Comparison of ENCODE assay signal across 8 cellular contexts in genomic region chr7:101243786-101244384, GRCh38. TPM values are rescaled to one million over a fixed set of nuclear protein-coding genes. Genes with fewer than 3 reads are reported as not detected.
DNase-seq lines count a peak whose midpoint lies in the region; ATAC-seq, FAIRE-seq and TF ChIP-seq lines count a peak whose summit lies in the region.

No MANE protein-coding gene starts in this region.

- no peak for TF ChIP-seq POLR2A in breast epithelium (IDR thresholded peaks at IDR 0.05)
- 0 out of 4 replicates have a peak, but pooled peaks of 1 of the 2 experiments have one; percentile 4 for TF ChIP-seq POLR2A in HepG2 (IDR thresholded peaks at IDR 0.05; ENCODE audit: insufficient read depth in 1 of 2, low read depth in 2 of 2, low read length in 2 of 2)
- TF ChIP-seq POLR2A in testis (IDR thresholded peaks at IDR 0.05) = no peak

- intact Hi-C loops in breast epithelium (cut with DNase I; ENCODE audit: low total_unique reads) = no loop called here
- intact Hi-C loops in HepG2 (cut with micrococcal nuclease; ENCODE audit: unreplicated experiment) = loop anchor here (1.0 to 2.0 kb wide), 2 partner anchors 26 to 101 kb away; partner anchors contain the start of gene ZNHIT1
- intact Hi-C loops in testis (cut with DNase I; ENCODE audit: low total_unique reads) = no loop called here

- H3K36me3 ChIP-seq in Loucy (ENCODE audit: insufficient read depth, low read length) = no peaks in the 10 kb centered on the region
- H3K36me3 ChIP-seq in breast epithelium = no peaks in the 10 kb centered on the region
- peaks cover 8 to 19% of the 10 kb centered on the region in 2 experiments; a peak in 4 of 5 replicates for H3K36me3 ChIP-seq in HepG2 (replicated peaks in 1 of 2; ENCODE audit: control insufficient read depth in 1 of 2, insufficient read depth in 2 of 2, low read length in 2 of 2)
- no peaks in the 10 kb centered on the region for H3K36me3 ChIP-seq in testis (ENCODE audit: low read depth, missing control alignments)

- DNase-seq in GM03348 (ENCODE audit: low spot score) (peak; percentile 94), breast epithelium (ENCODE audit: low spot score in 2 of 2) (no peak), HepG2 (ENCODE audit: low spot score) (no peak), testis (no peak), inferior parietal cortex (ENCODE audit: extremely low spot score) (no peak)

- TF ChIP-seq RAD21 in HepG2 (CRISPR knock-in tag; IDR thresholded peaks at IDR 0.05) = no peak

- H2AFZ ChIP-seq in Loucy (ENCODE audit: low read length) (no peak overlapping the region), HepG2 (ENCODE audit: low read length) (no peak overlapping the region)

- BruUV-seq in HepG2 (replicated peaks; lab: Mats Ljungman, UMichigan) = no TSS peak

- H3K4me3 ChIP-seq in Loucy (ENCODE audit: low read length, poor library complexity, severe bottlenecking) (peak overlapping the region; percentile 100), breast epithelium (peak overlapping the region; percentile 72 to 84 (median 73)), HepG2 (replicated peaks in 1 of 3; ENCODE audit: insufficient read depth in 1 of 3, low read depth in 2 of 3, low read length in 3 of 3) (peak overlapping the region; percentile 79 to 90 (median 82); a peak in 5 of 6 replicates), testis (peak overlapping the region; percentile 67 to 85)

- peaks cover 54% of the 10 kb centered on the region for H3K79me2 ChIP-seq in Loucy (ENCODE audit: insufficient read depth, low read length)
- H3K79me2 ChIP-seq in HepG2 (ENCODE audit: insufficient read depth, low read length) = peaks cover 21% of the 10 kb centered on the region

- in situ Hi-C loops in HepG2 (cut with HindIII; ENCODE audit: extremely low pct_ligation_motif_present, low pct_unique_long_range_greater_than_20kb) = no loop called here

- H4K20me1 ChIP-seq in Loucy (ENCODE audit: insufficient read depth, low read length, poor library complexity, severe bottlenecking) = peaks cover 22% of the 10 kb centered on the region
- H4K20me1 ChIP-seq in HepG2 (ENCODE audit: insufficient read depth, low read length) = no peaks in the 10 kb centered on the region

- no peak for TF ChIP-seq EP300 in HepG2 (IDR thresholded peaks at IDR 0.05; ENCODE audit: low read depth in 2 of 2, low read length in 2 of 2)
- TF ChIP-seq EP300 in HepG2 (CRISPR knock-in tag; IDR thresholded peaks at IDR 0.05; ENCODE audit: borderline replicate concordance) = no peak

- CTCF ChIA-PET in HepG2 (lab: Yijun Ruan, JAX; ENCODE audit: low intra/inter-chr PET ratio, low total read pairs) = interaction anchor here (0.8 to 2.3 kb wide), 4 partner anchors 9 to 100 kb away, joined by 3 to 11 read pairs (median 4); partner anchors contain the start of gene PLOD3

- no peaks in the 10 kb centered on the region for H3K9me3 ChIP-seq in Loucy (ENCODE audit: insufficient read depth, low read depth, low read length)
- no peaks in the 10 kb centered on the region for H3K9me3 ChIP-seq in breast epithelium
- no peaks in the 10 kb centered on the region for H3K9me3 ChIP-seq in HepG2 (ENCODE audit: low read length)
- no peaks in the 10 kb centered on the region for H3K9me3 ChIP-seq in testis

- FAIRE-seq in HepG2 (lab: Jason Lieb, UNC) = no peak

- peaks cover 7% of the 10 kb centered on the region for H3K4me1 ChIP-seq in Loucy (ENCODE audit: insufficient read depth, low read length, poor library complexity, severe bottlenecking)
- peaks cover 0 to 8% of the 10 kb centered on the region in 2 donors for H3K4me1 ChIP-seq in breast epithelium
- H3K4me1 ChIP-seq in HepG2 (ENCODE audit: insufficient read depth, low read length) = peaks cover 32% of the 10 kb centered on the region
- peaks cover 26% of the 10 kb centered on the region for H3K4me1 ChIP-seq in testis

- ATAC-seq in HepG2 = peak; percentile 5
- ATAC-seq in HG02759 (IDR thresholded peaks at IDR 0.05; ENCODE audit: unreplicated experiment) = no peak
- ATAC-seq in HG03571 (IDR thresholded peaks at IDR 0.05; ENCODE audit: unreplicated experiment) = no peak

- no peaks in the 10 kb centered on the region for H3F3A ChIP-seq in Loucy (ENCODE audit: low read depth)

- WGBS in HepG2 (ENCODE audit: low lambda C conversion rate) = 21% methylated on average over 17 of the region's 27 CpGs
- 6 to 9% methylated on average over 16 to 27 of the region's 27 CpGs for WGBS in testis, 2 donors

- H3K27ac ChIP-seq in breast epithelium = peak overlapping the region; percentile 94 to 98
- peak overlapping the region; percentile 76 for H3K27ac ChIP-seq in HepG2 (ENCODE audit: extremely low read length, insufficient read depth, low read length)
- H3K27ac ChIP-seq in testis = peak overlapping the region; percentile 96 to 98

- H3K4me2 ChIP-seq in Loucy (ENCODE audit: low read depth, low read length, poor library complexity, severe bottlenecking) (peak overlapping the region; percentile 94), HepG2 (ENCODE audit: low read depth, low read length) (peak overlapping the region; percentile 90)

- peak overlapping the region; percentile 92 for H3K9ac ChIP-seq in Loucy (ENCODE audit: low read depth, low read length, poor library complexity, severe bottlenecking)
- H3K9ac ChIP-seq in HepG2 (ENCODE audit: insufficient read depth, low read depth, low read length) = peak overlapping the region; percentile 83

- no peaks in the 10 kb centered on the region for H3K9me2 ChIP-seq in Loucy (replicated peaks; ENCODE audit: low read depth, low read length)

- H3K27me3 ChIP-seq in Loucy (ENCODE audit: insufficient read depth, low read length, poor library complexity, severe bottlenecking) (no peaks in the 10 kb centered on the region), breast epithelium (no peaks in the 10 kb centered on the region), HepG2 (ENCODE audit: control insufficient read depth in 1 of 2, insufficient read depth in 2 of 2, low read length in 2 of 2) (no peaks in the 10 kb centered on the region), testis (no peaks in the 10 kb centered on the region)

- POLR2A ChIA-PET in HepG2 (lab: Yijun Ruan, JAX) = interaction anchor here (0.7 to 3.7 kb wide), 14 partner anchors 8 to 369 kb away, joined by 3 to 71 read pairs (median 4); partner anchors contain the start of genes MOGAT3, PLOD3, SRRT and UFSP1

- TF ChIP-seq CTCF in Loucy (conservative IDR thresholded peaks at IDR 0.05; ENCODE audit: low read length) = no peak; the same call in 1 of the 2 replicates
- peak in 1 of 3 donors; percentile 94 for TF ChIP-seq CTCF in breast epithelium (IDR thresholded peaks at IDR 0.05)
- TF ChIP-seq CTCF in HepG2 (CRISPR knock-in tag; IDR thresholded peaks at IDR 0.05) = no peak
- TF ChIP-seq CTCF in testis (IDR thresholded peaks at IDR 0.05) = peak in 2 of 3 experiments; percentile 90 to 91

RNA-seq across cellular contexts. Expression of gene FIS1, which starts 1.0 kb away (rescaled TPM):
- total RNA-seq in breast epithelium = 100 to 1,000 TPM; 252 to 432 (median 278) TPM
- total RNA-seq in HepG2 (2016; rRNA removed; fragmentation: Illumina TruSeq; extraction: Trizol) = 97.5 and 122 TPM in 2 replicates
- total RNA-seq in HepG2 (2016; cell fraction: cytosol; rRNA removed; fragmentation: Illumina TruSeq; extraction: Trizol; ENCODE audit: low read depth) = 100 and 125 TPM in 2 replicates
- 102 and 131 TPM in 2 replicates for total RNA-seq in HepG2 (2016; cell fraction: insoluble cytoplasmic fraction; rRNA removed; fragmentation: Illumina TruSeq; extraction: Trizol)
- total RNA-seq in HepG2 (2016; cell fraction: membrane; rRNA removed; fragmentation: Illumina TruSeq; extraction: Trizol) = 121 and 149 TPM in 2 replicates
- total RNA-seq in HepG2 (2016; cell fraction: nucleus; rRNA removed; fragmentation: Illumina TruSeq; extraction: Trizol) = 45.4 and 52.1 TPM in 2 replicates
- polyA plus RNA-seq in HepG2 (2011; rRNA removed) = 97.5 and 101 TPM in 2 replicates
- polyA plus RNA-seq in HepG2 (2011; cell fraction: cytosol; rRNA removed) = 160 and 210 TPM in 2 replicates
- polyA plus RNA-seq in HepG2 (2011; cell fraction: nucleus; rRNA removed) = 129 and 133 TPM in 2 replicates
- 51.7 and 63.6 TPM in 2 replicates for polyA plus RNA-seq in HepG2 (2012)
- polyA plus RNA-seq in HepG2 (2016; cell fraction: cytosol; fragmentation: Illumina TruSeq; extraction: Trizol; ENCODE audit: low read depth) = 123 and 156 TPM in 2 replicates
- polyA plus RNA-seq in HepG2 (2016; cell fraction: insoluble cytoplasmic fraction; fragmentation: Illumina TruSeq; extraction: Trizol; ENCODE audit: low read depth) = 123 and 128 TPM in 2 replicates
- 120 and 131 TPM in 2 replicates for polyA plus RNA-seq in HepG2 (2016; cell fraction: membrane; fragmentation: Illumina TruSeq; extraction: Trizol; ENCODE audit: low read depth)
- 87.9 and 91.1 TPM in 2 replicates for polyA plus RNA-seq in HepG2 (2016; cell fraction: nucleus; fragmentation: Illumina TruSeq; extraction: Trizol; ENCODE audit: insufficient read depth, low read depth)
- 39.1 and 61.0 TPM in 2 replicates for polyA minus RNA-seq in HepG2 (2011; rRNA and poly(A)+ RNA removed; ENCODE audit: low replicate concordance)
- 19.9 and 20.4 TPM in 2 replicates for polyA minus RNA-seq in HepG2 (2011; cell fraction: cytosol; rRNA and poly(A)+ RNA removed)
- polyA minus RNA-seq in HepG2 (2011; cell fraction: nucleus; rRNA and poly(A)+ RNA removed) = 35.4 and 38.3 TPM in 2 replicates
- 100 to 1,000 TPM; 228 to 273 TPM for total RNA-seq in testis
- 233 TPM for polyA plus RNA-seq in testis (ENCODE audit: insufficient read depth, low read depth, low replicate concordance)

RNA-seq across cellular contexts. Expression of gene CLDN15, which starts 6.3 kb away (rescaled TPM):
- 10 to 100 TPM; 14.4 to 44.6 (median 17.1) TPM for total RNA-seq in breast epithelium
- total RNA-seq in HepG2 (2016; rRNA removed; fragmentation: Illumina TruSeq; extraction: Trizol) = 2.2 and 7.1 TPM in 2 replicates
- 1.6 and 1.9 TPM in 2 replicates for total RNA-seq in HepG2 (2016; cell fraction: cytosol; rRNA removed; fragmentation: Illumina TruSeq; extraction: Trizol; ENCODE audit: low read depth)
- 1.7 and 7.0 TPM in 2 replicates for total RNA-seq in HepG2 (2016; cell fraction: insoluble cytoplasmic fraction; rRNA removed; fragmentation: Illumina TruSeq; extraction: Trizol)
- total RNA-seq in HepG2 (2016; cell fraction: membrane; rRNA removed; fragmentation: Illumina TruSeq; extraction: Trizol) = 2.3 and 3.3 TPM in 2 replicates
- total RNA-seq in HepG2 (2016; cell fraction: nucleus; rRNA removed; fragmentation: Illumina TruSeq; extraction: Trizol) = 8.2 and 12.3 TPM in 2 replicates
- 17.8 and 20.6 TPM in 2 replicates for polyA plus RNA-seq in HepG2 (2011; rRNA removed)
- polyA plus RNA-seq in HepG2 (2011; cell fraction: cytosol; rRNA removed) = 5.9 and 8.1 TPM in 2 replicates
- polyA plus RNA-seq in HepG2 (2011; cell fraction: nucleus; rRNA removed) = 79.5 and 89.0 TPM in 2 replicates
- polyA plus RNA-seq in HepG2 (2012) = 7.2 and 11.3 TPM in 2 replicates
- 1.8 and 1.9 TPM in 2 replicates for polyA plus RNA-seq in HepG2 (2016; cell fraction: cytosol; fragmentation: Illumina TruSeq; extraction: Trizol; ENCODE audit: low read depth)
- 2.5 and 3.3 TPM in 2 replicates for polyA plus RNA-seq in HepG2 (2016; cell fraction: insoluble cytoplasmic fraction; fragmentation: Illumina TruSeq; extraction: Trizol; ENCODE audit: low read depth)
- polyA plus RNA-seq in HepG2 (2016; cell fraction: membrane; fragmentation: Illumina TruSeq; extraction: Trizol; ENCODE audit: low read depth) = 2.7 and 4.4 TPM in 2 replicates
- 36.5 and 40.0 TPM in 2 replicates for polyA plus RNA-seq in HepG2 (2016; cell fraction: nucleus; fragmentation: Illumina TruSeq; extraction: Trizol; ENCODE audit: insufficient read depth, low read depth)
- polyA minus RNA-seq in HepG2 (2011; rRNA and poly(A)+ RNA removed; ENCODE audit: low replicate concordance) = 15.5 and 16.2 TPM in 2 replicates
- polyA minus RNA-seq in HepG2 (2011; cell fraction: cytosol; rRNA and poly(A)+ RNA removed) = 2.0 and 3.3 TPM in 2 replicates
- 18.2 TPM in 2 replicates for polyA minus RNA-seq in HepG2 (2011; cell fraction: nucleus; rRNA and poly(A)+ RNA removed)
- total RNA-seq in testis = 10 to 100 TPM; 13.6 to 20.2 TPM
- polyA plus RNA-seq in testis (ENCODE audit: insufficient read depth, low read depth, low replicate concordance) = 12.1 TPM

RNA-seq across cellular contexts. Expression of gene ZNHIT1, which starts 25.9 kb away (rescaled TPM):
- 100 to 1,000 TPM in 1 of 3 donors, 10 to 100 TPM in 2; 80.2 to 107 (median 91.4) TPM for total RNA-seq in breast epithelium
- 64.5 and 66.5 TPM in 2 replicates for total RNA-seq in HepG2 (2016; rRNA removed; fragmentation: Illumina TruSeq; extraction: Trizol)
- 64.0 and 69.5 TPM in 2 replicates for total RNA-seq in HepG2 (2016; cell fraction: cytosol; rRNA removed; fragmentation: Illumina TruSeq; extraction: Trizol; ENCODE audit: low read depth)
- 68.4 and 76.1 TPM in 2 replicates for total RNA-seq in HepG2 (2016; cell fraction: insoluble cytoplasmic fraction; rRNA removed; fragmentation: Illumina TruSeq; extraction: Trizol)
- total RNA-seq in HepG2 (2016; cell fraction: membrane; rRNA removed; fragmentation: Illumina TruSeq; extraction: Trizol) = 53.8 and 60.2 TPM in 2 replicates
- 26.8 and 31.3 TPM in 2 replicates for total RNA-seq in HepG2 (2016; cell fraction: nucleus; rRNA removed; fragmentation: Illumina TruSeq; extraction: Trizol)
- 32.5 and 36.8 TPM in 2 replicates for polyA plus RNA-seq in HepG2 (2011; rRNA removed)
- 42.7 and 52.4 TPM in 2 replicates for polyA plus RNA-seq in HepG2 (2011; cell fraction: cytosol; rRNA removed)
- 23.5 and 25.9 TPM in 2 replicates for polyA plus RNA-seq in HepG2 (2011; cell fraction: nucleus; rRNA removed)
- 41.6 and 44.7 TPM in 2 replicates for polyA plus RNA-seq in HepG2 (2012)
- polyA plus RNA-seq in HepG2 (2016; cell fraction: cytosol; fragmentation: Illumina TruSeq; extraction: Trizol; ENCODE audit: low read depth) = 71.9 and 73.7 TPM in 2 replicates
- polyA plus RNA-seq in HepG2 (2016; cell fraction: insoluble cytoplasmic fraction; fragmentation: Illumina TruSeq; extraction: Trizol; ENCODE audit: low read depth) = 68.8 and 69.1 TPM in 2 replicates
- polyA plus RNA-seq in HepG2 (2016; cell fraction: membrane; fragmentation: Illumina TruSeq; extraction: Trizol; ENCODE audit: low read depth) = 47.5 and 51.9 TPM in 2 replicates
- 57.2 and 62.8 TPM in 2 replicates for polyA plus RNA-seq in HepG2 (2016; cell fraction: nucleus; fragmentation: Illumina TruSeq; extraction: Trizol; ENCODE audit: insufficient read depth, low read depth)
- 23.4 and 35.9 TPM in 2 replicates for polyA minus RNA-seq in HepG2 (2011; rRNA and poly(A)+ RNA removed; ENCODE audit: low replicate concordance)
- 21.7 and 22.1 TPM in 2 replicates for polyA minus RNA-seq in HepG2 (2011; cell fraction: cytosol; rRNA and poly(A)+ RNA removed)
- polyA minus RNA-seq in HepG2 (2011; cell fraction: nucleus; rRNA and poly(A)+ RNA removed) = 5.4 and 6.3 TPM in 2 replicates
- total RNA-seq in testis = 10 to 100 TPM; 57.8 to 58.4 TPM
- polyA plus RNA-seq in testis (ENCODE audit: insufficient read depth, low read depth, low replicate concordance) = 48.3 TPM

RNA-seq across cellular contexts. Expression of gene PLOD3, which starts 26.5 kb away (rescaled TPM):
- 10 to 100 TPM; 23.9 to 46.2 (median 43.2) TPM for total RNA-seq in breast epithelium
- total RNA-seq in HepG2 (2016; rRNA removed; fragmentation: Illumina TruSeq; extraction: Trizol) = 22.2 and 67.4 TPM in 2 replicates
- total RNA-seq in HepG2 (2016; cell fraction: cytosol; rRNA removed; fragmentation: Illumina TruSeq; extraction: Trizol; ENCODE audit: low read depth) = 23.9 and 25.4 TPM in 2 replicates
- 20.2 and 72.6 TPM in 2 replicates for total RNA-seq in HepG2 (2016; cell fraction: insoluble cytoplasmic fraction; rRNA removed; fragmentation: Illumina TruSeq; extraction: Trizol)
- total RNA-seq in HepG2 (2016; cell fraction: membrane; rRNA removed; fragmentation: Illumina TruSeq; extraction: Trizol) = 24.4 and 25.4 TPM in 2 replicates
- 63.9 and 86.6 TPM in 2 replicates for total RNA-seq in HepG2 (2016; cell fraction: nucleus; rRNA removed; fragmentation: Illumina TruSeq; extraction: Trizol)
- polyA plus RNA-seq in HepG2 (2011; rRNA removed) = 65.8 and 69.0 TPM in 2 replicates
- polyA plus RNA-seq in HepG2 (2011; cell fraction: cytosol; rRNA removed) = 46.3 and 69.3 TPM in 2 replicates
- 162 and 195 TPM in 2 replicates for polyA plus RNA-seq in HepG2 (2011; cell fraction: nucleus; rRNA removed)
- polyA plus RNA-seq in HepG2 (2012) = 53.0 and 94.8 TPM in 2 replicates
- polyA plus RNA-seq in HepG2 (2016; cell fraction: cytosol; fragmentation: Illumina TruSeq; extraction: Trizol; ENCODE audit: low read depth) = 12.2 and 13.8 TPM in 2 replicates
- polyA plus RNA-seq in HepG2 (2016; cell fraction: insoluble cytoplasmic fraction; fragmentation: Illumina TruSeq; extraction: Trizol; ENCODE audit: low read depth) = 27.9 and 38.5 TPM in 2 replicates
- 21.2 and 23.4 TPM in 2 replicates for polyA plus RNA-seq in HepG2 (2016; cell fraction: membrane; fragmentation: Illumina TruSeq; extraction: Trizol; ENCODE audit: low read depth)
- 217 and 227 TPM in 2 replicates for polyA plus RNA-seq in HepG2 (2016; cell fraction: nucleus; fragmentation: Illumina TruSeq; extraction: Trizol; ENCODE audit: insufficient read depth, low read depth)
- polyA minus RNA-seq in HepG2 (2011; rRNA and poly(A)+ RNA removed; ENCODE audit: low replicate concordance) = 44.4 and 96.8 TPM in 2 replicates
- polyA minus RNA-seq in HepG2 (2011; cell fraction: cytosol; rRNA and poly(A)+ RNA removed) = 55.0 and 69.8 TPM in 2 replicates
- polyA minus RNA-seq in HepG2 (2011; cell fraction: nucleus; rRNA and poly(A)+ RNA removed) = 37.7 and 50.2 TPM in 2 replicates
- total RNA-seq in testis = 10 to 100 TPM; 36.3 to 45.6 TPM
- polyA plus RNA-seq in testis (ENCODE audit: insufficient read depth, low read depth, low replicate concordance) = 32.1 TPM

RNA-seq across cellular contexts. Expression of gene MOGAT3, which starts 43.0 kb away (rescaled TPM):
- total RNA-seq in breast epithelium = 1 to 10 TPM in 1 of 3 donors, not detected in 2; 2.6 TPM
- 5.5 and 22.5 TPM in 2 replicates for total RNA-seq in HepG2 (2016; rRNA removed; fragmentation: Illumina TruSeq; extraction: Trizol)
- 4.9 TPM in 2 replicates for total RNA-seq in HepG2 (2016; cell fraction: cytosol; rRNA removed; fragmentation: Illumina TruSeq; extraction: Trizol; ENCODE audit: low read depth)
- total RNA-seq in HepG2 (2016; cell fraction: insoluble cytoplasmic fraction; rRNA removed; fragmentation: Illumina TruSeq; extraction: Trizol) = 5.7 and 22.7 TPM in 2 replicates
- 4.8 and 5.0 TPM in 2 replicates for total RNA-seq in HepG2 (2016; cell fraction: membrane; rRNA removed; fragmentation: Illumina TruSeq; extraction: Trizol)
- 38.2 and 46.4 TPM in 2 replicates for total RNA-seq in HepG2 (2016; cell fraction: nucleus; rRNA removed; fragmentation: Illumina TruSeq; extraction: Trizol)
- polyA plus RNA-seq in HepG2 (2011; rRNA removed) = 30.5 and 39.2 TPM in 2 replicates
- 16.6 and 17.2 TPM in 2 replicates for polyA plus RNA-seq in HepG2 (2011; cell fraction: cytosol; rRNA removed)
- polyA plus RNA-seq in HepG2 (2011; cell fraction: nucleus; rRNA removed) = 82.9 and 84.5 TPM in 2 replicates
- polyA plus RNA-seq in HepG2 (2012) = 17.1 and 24.2 TPM in 2 replicates
- 1.8 and 2.5 TPM in 2 replicates for polyA plus RNA-seq in HepG2 (2016; cell fraction: cytosol; fragmentation: Illumina TruSeq; extraction: Trizol; ENCODE audit: low read depth)
- 5.6 and 6.9 TPM in 2 replicates for polyA plus RNA-seq in HepG2 (2016; cell fraction: insoluble cytoplasmic fraction; fragmentation: Illumina TruSeq; extraction: Trizol; ENCODE audit: low read depth)
- 2.9 and 3.0 TPM in 2 replicates for polyA plus RNA-seq in HepG2 (2016; cell fraction: membrane; fragmentation: Illumina TruSeq; extraction: Trizol; ENCODE audit: low read depth)
- polyA plus RNA-seq in HepG2 (2016; cell fraction: nucleus; fragmentation: Illumina TruSeq; extraction: Trizol; ENCODE audit: insufficient read depth, low read depth) = 38.7 and 42.5 TPM in 2 replicates
- 121 TPM in 1 of 2 replicates, not detected in the other for polyA minus RNA-seq in HepG2 (2011; rRNA and poly(A)+ RNA removed; ENCODE audit: low replicate concordance)
- 14.9 and 15.6 TPM in 2 replicates for polyA minus RNA-seq in HepG2 (2011; cell fraction: cytosol; rRNA and poly(A)+ RNA removed)
- 233 and 284 TPM in 2 replicates for polyA minus RNA-seq in HepG2 (2011; cell fraction: nucleus; rRNA and poly(A)+ RNA removed)
- total RNA-seq in testis = not detected
- not detected for polyA plus RNA-seq in testis (ENCODE audit: insufficient read depth, low read depth, low replicate concordance)

Comparison
In these comparisons a context has a peak if more than half of its experiments do, and no peak if none do; other contexts are left out.
1. CTCF ChIP-seq: peak in testis (2 of 3); none in Loucy (single experiment) and HepG2 (single experiment).
2. Peak in every context shown above with its lines, with median percentiles within 50 percentile points of each other: H3K4me3 ChIP-seq and H3K27ac ChIP-seq.